ENCODE assay signal across 8 cellular contexts in the genomic region with DNA sequence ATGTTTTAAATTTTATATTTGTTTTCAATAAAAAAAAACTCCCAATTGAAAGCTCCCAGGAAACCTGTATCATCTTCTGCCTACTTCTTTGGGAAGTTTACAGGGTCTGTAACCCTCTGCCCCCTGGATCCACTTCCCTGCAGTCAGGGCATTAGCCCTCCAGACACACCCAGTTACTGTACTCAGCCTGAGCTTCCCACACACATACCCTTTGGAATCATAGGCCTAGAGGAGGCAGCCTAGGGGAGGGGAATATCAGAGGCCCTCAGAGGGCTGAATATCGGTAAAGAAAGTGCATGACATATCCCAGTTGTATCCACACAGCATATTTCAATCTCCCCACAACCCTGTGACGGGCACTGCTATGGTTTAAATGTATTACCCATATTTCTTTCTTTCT. TPM values are rescaled to one million over a fixed set of nuclear protein-coding genes. Genes with fewer than 3 reads are reported as not detected.
DNase-seq lines count a peak whose midpoint lies in the region; ATAC-seq, FAIRE-seq and TF ChIP-seq lines count a peak whose summit lies in the region.
"Not testable (repeated sequence)": the region's sequence is repeated elsewhere in the genome, so short reads cannot be mapped to it uniquely, and the experiment has no call there.
"Had no signal": no experiment of that assay in that cellular context is flagged by ENCODE, and none has a peak within 500 bp of the region (broad histone marks: within the 10 kb centered on the region; RNA-seq: fewer than 3 reads in every experiment).

No MANE protein-coding gene starts in this region.

- H4K91ac ChIP-seq in H1 (replicated peaks; ENCODE audit: insufficient read length, low read length) = not testable (repeated sequence)

- not testable (repeated sequence) for DNase-seq in A549 (ENCODE audit: low read depth in 1 of 2, low spot score in 1 of 2); GM23338 (ENCODE audit: low spot score); RWPE2 (ENCODE audit: low spot score); GM12878 (ENCODE audit: low read depth, low spot score); H1 (ENCODE audit: low read depth in 1 of 2, low spot score in 2 of 2); HepG2 (ENCODE audit: low spot score); urothelium cell line (ENCODE audit: low spot score)

- not testable (repeated sequence) for H3K4ac ChIP-seq in H1 (replicated peaks; ENCODE audit: insufficient read length, low read depth, low read length)

- H3K56ac ChIP-seq in H1 (replicated peaks; ENCODE audit: insufficient read length, low read depth, low read length) = not testable (repeated sequence)

- not testable (repeated sequence) for H3K36me3 ChIP-seq in GM23338 (ENCODE audit: insufficient read depth); RWPE2 (ENCODE audit: low read depth); GM12878 (ENCODE audit: control insufficient read depth in 2 of 2, insufficient read depth in 2 of 2, low read length in 1 of 2); H1 (ENCODE audit: control insufficient read depth in 2 of 4, insufficient read depth in 4 of 4, low read length in 3 of 4); HepG2 (replicated peaks in 1 of 2; ENCODE audit: control insufficient read depth in 1 of 2, insufficient read depth in 2 of 2, low read length in 2 of 2)

- TF ChIP-seq CTCF in A549 (IDR thresholded peaks at IDR 0.05); GM23338 (conservative IDR thresholded peaks at IDR 0.05; ENCODE audit: low read depth in 2 of 2); RWPE2 (IDR thresholded peaks at IDR 0.05; ENCODE audit: poor library complexity, severe bottlenecking); GM12878 (IDR thresholded peaks at IDR 0.05 in 2 of 3, conservative IDR thresholded peaks at IDR 0.05 in 1 of 3; ENCODE audit: control insufficient read depth in 2 of 3, extremely low read depth in 1 of 3, insufficient read depth in 1 of 3, low read depth in 3 of 3, low read length in 3 of 3); H1 (IDR thresholded peaks at IDR 0.05; ENCODE audit: control extremely low read depth in 1 of 3, insufficient read depth in 1 of 3, low read depth in 1 of 3, low read length in 3 of 3); HepG2 (CRISPR knock-in tag; IDR thresholded peaks at IDR 0.05): not testable (repeated sequence)

- H2BK15ac ChIP-seq in H1 (ENCODE audit: low read length) = not testable (repeated sequence)

- not testable (repeated sequence) for H4K20me1 ChIP-seq in GM23338 (replicated peaks; ENCODE audit: insufficient read depth); GM12878 (ENCODE audit: control insufficient read depth, insufficient read depth); H1 (replicated peaks in 1 of 2; ENCODE audit: control insufficient read depth in 1 of 2, insufficient read depth in 2 of 2, low read length in 2 of 2); HepG2 (ENCODE audit: insufficient read depth, low read length)

- H3K79me2 ChIP-seq in GM23338 (replicated peaks; ENCODE audit: insufficient read depth); GM12878 (ENCODE audit: control insufficient read depth, insufficient read depth, low read length); H1 (ENCODE audit: control insufficient read depth in 1 of 2, insufficient read depth in 2 of 2, low read length in 2 of 2); HepG2 (ENCODE audit: insufficient read depth, low read length): not testable (repeated sequence)

- not testable (repeated sequence) for H3K9me2 ChIP-seq in GM23338 (ENCODE audit: insufficient read depth)

- TF ChIP-seq POLR2A in A549 (IDR thresholded peaks at IDR 0.05; ENCODE audit: low read length); GM12878 (IDR thresholded peaks at IDR 0.05; ENCODE audit: low read depth, low read length); H1 (IDR thresholded peaks at IDR 0.05; ENCODE audit: control extremely low read depth in 1 of 2, low read depth in 2 of 2, low read length in 2 of 2); HepG2 (IDR thresholded peaks at IDR 0.05; ENCODE audit: insufficient read depth in 1 of 2, low read depth in 2 of 2, low read length in 2 of 2): not testable (repeated sequence)

- not testable (repeated sequence) for H3K4me3 ChIP-seq in A549; GM23338; RWPE2 (ENCODE audit: severe bottlenecking); GM12878; H1 (ENCODE audit: extremely low read depth in 1 of 4, insufficient read depth in 2 of 4, low read depth in 3 of 4, low read length in 4 of 4); HepG2 (replicated peaks in 1 of 3; ENCODE audit: insufficient read depth in 1 of 3, low read depth in 2 of 3, low read length in 3 of 3)

- ATAC-seq in A549 (peak; percentile 43 to 62; a peak in 2 of 6 replicates), GM23338 (peak; percentile 65), RWPE2 (ENCODE audit: low read depth) (peak; percentile 25; the same call in 1 of the 3 replicates), HepG2 (0 out of 3 replicates have a peak, but pooled peaks have one; percentile 41)
- not testable (repeated sequence) for ATAC-seq in GM12878

- BruUV-seq in GM12878 (replicated peaks; lab: Mats Ljungman, UMichigan); HepG2 (replicated peaks; lab: Mats Ljungman, UMichigan): not testable (repeated sequence)

- not testable (repeated sequence) for H3K27me3 Mint-ChIP-seq in GM23338 (ENCODE audit: insufficient read depth, low read depth, poor library complexity)

- CTCF ChIA-PET in A549 (lab: Yijun Ruan, JAX) (interaction anchor here (0.8 kb wide), 1 partner anchor 19 kb away, joined by 3 read pairs; no protein-coding TSS in a partner anchor), GM12878 (lab: Yijun Ruan, JAX) (interaction anchor here (0.8 kb wide), 1 partner anchor 28 kb away, joined by 3 read pairs; no protein-coding TSS in a partner anchor), H1 (lab: Charles Lee; ENCODE audit: partially characterized antibody) (interaction anchor here (1.0 to 1.3 kb wide), 3 partner anchors 29 to 111 kb away, joined by 3 read pairs; no protein-coding TSS in a partner anchor)
- CTCF ChIA-PET in HepG2 (lab: Yijun Ruan, JAX; ENCODE audit: low intra/inter-chr PET ratio, low total read pairs) = not testable (repeated sequence)

- RAD21 ChIA-PET in GM12878 (lab: Charles Lee; ENCODE audit: unreplicated experiment) = not testable (repeated sequence)

- not testable (repeated sequence) for H3K36me3 Mint-ChIP-seq in GM23338 (ENCODE audit: low read depth)

- H3K14ac ChIP-seq in H1 (ENCODE audit: insufficient read length) = not testable (repeated sequence)

- not testable (repeated sequence) for H3K4me2 ChIP-seq in A549; GM23338; GM12878 (ENCODE audit: control insufficient read depth, insufficient read depth); H1 (ENCODE audit: insufficient read depth in 1 of 2, low read depth in 2 of 2, low read length in 2 of 2); HepG2 (ENCODE audit: low read depth, low read length)

- not testable (repeated sequence) for H3K27me3 ChIP-seq in GM23338 (ENCODE audit: insufficient read depth); RWPE2 (ENCODE audit: insufficient read depth, poor library complexity, severe bottlenecking); GM12878 (replicated peaks in 1 of 2; ENCODE audit: control insufficient read depth in 2 of 2, insufficient read depth in 2 of 2, low read length in 1 of 2); H1 (replicated peaks in 1 of 4; ENCODE audit: control insufficient read depth in 3 of 4, extremely low read depth in 1 of 4, insufficient read depth in 3 of 4, low read length in 3 of 4); HepG2 (ENCODE audit: control insufficient read depth in 1 of 2, insufficient read depth in 2 of 2, low read length in 2 of 2)

- H3K79me1 ChIP-seq in H1 (ENCODE audit: low read depth, low read length) = not testable (repeated sequence)

- not testable (repeated sequence) for H3K4me1 Mint-ChIP-seq in GM23338

- not testable (repeated sequence) for FAIRE-seq in A549 (lab: Jason Lieb, UNC); HepG2 (lab: Jason Lieb, UNC)
- FAIRE-seq in GM12878 (lab: Jason Lieb, UNC) (peak; percentile 79), H1 (lab: Jason Lieb, UNC) (peak; percentile 68), urothelium cell line (lab: Jason Lieb, UNC) (peak; percentile 85)

- H2BK12ac ChIP-seq in H1 (ENCODE audit: low read depth, low read length) = not testable (repeated sequence)

- 70% methylated on average over 2 of the region's 2 CpGs for WGBS in A549 (ENCODE audit: missing lambda C conversion rate)
- 0% methylated on average over 2 of the region's 2 CpGs for WGBS in GM12878 (ENCODE audit: insufficient coverage, insufficient replicate concordance, low lambda C conversion rate, missing lambda C conversion rate)
- 64% methylated on average over 1 of the region's 2 CpGs; no CpG with 5 or more reads in 1 of the 2 experiments for WGBS in H1 (ENCODE audit: extremely low coverage in 1 of 2, insufficient coverage in 1 of 2, insufficient read length in 1 of 2, insufficient replicate concordance in 2 of 2, low coverage in 1 of 2, low lambda C conversion rate in 2 of 2, missing lambda C conversion rate in 1 of 2), 2 experiments
- WGBS in HepG2 (ENCODE audit: low lambda C conversion rate) = 1% methylated on average over 2 of the region's 2 CpGs

- intact Hi-C loops in GM12878 (cut with micrococcal nuclease; ENCODE audit: unreplicated experiment); HepG2 (cut with micrococcal nuclease; ENCODE audit: unreplicated experiment): not testable (repeated sequence)

- POLR2A ChIA-PET in A549 (lab: Yijun Ruan, JAX); GM12878 (lab: Charles Lee); H1 (lab: Charles Lee; ENCODE audit: partially characterized antibody); HepG2 (lab: Yijun Ruan, JAX): not testable (repeated sequence)

- H2BK20ac ChIP-seq in H1 (ENCODE audit: low read length) = not testable (repeated sequence)

- H3K18ac ChIP-seq in H1 (ENCODE audit: extremely low read depth, low read length) = not testable (repeated sequence)

- not testable (repeated sequence) for H4K5ac ChIP-seq in H1 (ENCODE audit: insufficient read length, low read depth, low read length)

- not testable (repeated sequence) for H2BK120ac ChIP-seq in H1 (replicated peaks; ENCODE audit: low read depth, low read length)

- H2AK5ac ChIP-seq in H1 (ENCODE audit: low read depth, low read length) = not testable (repeated sequence)

- H3K27ac ChIP-seq in A549; GM23338 (ENCODE audit: low read depth); RWPE2 (ENCODE audit: poor library complexity, severe bottlenecking); GM12878 (ENCODE audit: control insufficient read depth, insufficient read depth); H1 (ENCODE audit: low read depth, low read length); HepG2 (ENCODE audit: extremely low read length, insufficient read depth, low read length): not testable (repeated sequence)

- not testable (repeated sequence) for H4K8ac ChIP-seq in H1 (ENCODE audit: extremely low read depth, insufficient read depth, low read length)

- H3K4me1 ChIP-seq in A549; GM23338 (ENCODE audit: insufficient read depth); RWPE2 (ENCODE audit: insufficient read depth, poor library complexity, severe bottlenecking); GM12878 (ENCODE audit: control insufficient read depth, insufficient read depth, low read length); H1 (replicated peaks in 1 of 4; ENCODE audit: control insufficient read depth in 3 of 4, insufficient read depth in 4 of 4, low read length in 3 of 4); HepG2 (ENCODE audit: insufficient read depth, low read length): not testable (repeated sequence)

- H3K27ac Mint-ChIP-seq in GM23338 = not testable (repeated sequence)

- H3K9ac ChIP-seq in GM12878 (ENCODE audit: control insufficient read depth, insufficient read depth, low read length); H1 (replicated peaks in 1 of 4; ENCODE audit: extremely low read depth in 1 of 4, low read depth in 3 of 4, low read length in 3 of 4); HepG2 (ENCODE audit: insufficient read depth, low read depth, low read length): not testable (repeated sequence)

- not testable (repeated sequence) for H3K9me3 Mint-ChIP-seq in GM23338

- in situ Hi-C loops in GM12878 (cut with MboI); HepG2 (cut with HindIII; ENCODE audit: extremely low pct_ligation_motif_present, low pct_unique_long_range_greater_than_20kb): not testable (repeated sequence)

- not testable (repeated sequence) for H2AFZ ChIP-seq in GM23338; GM12878 (ENCODE audit: control insufficient read depth, low read depth, low read length); H1 (ENCODE audit: low read length); HepG2 (ENCODE audit: low read length)

- H3K23ac ChIP-seq in H1 (ENCODE audit: insufficient read length) = not testable (repeated sequence)

- SMC1A ChIA-PET in GM12878 (lab: Charles Lee; ENCODE audit: uncharacterized antibody, unreplicated experiment) = not testable (repeated sequence)

- H3K9me3 ChIP-seq in A549; RWPE2 (ENCODE audit: severe bottlenecking); GM12878 (replicated peaks; ENCODE audit: control insufficient read depth, insufficient read depth, low read length); H1 (ENCODE audit: insufficient read depth in 2 of 2, low read depth in 1 of 2, low read length in 1 of 2); HepG2 (ENCODE audit: low read length): not testable (repeated sequence)

- H2BK5ac ChIP-seq in H1 (ENCODE audit: low read depth, low read length) = not testable (repeated sequence)

- H3F3A ChIP-seq in GM23338 (replicated peaks; ENCODE audit: low read depth) = not testable (repeated sequence)

- not testable (repeated sequence) for H3K4me3 Mint-ChIP-seq in GM23338

- TF ChIP-seq EP300 in A549 (IDR thresholded peaks at IDR 0.05); GM12878 (IDR thresholded peaks at IDR 0.05; ENCODE audit: borderline replicate concordance in 1 of 2, control insufficient read depth in 1 of 2, low read depth in 2 of 2, low read length in 2 of 2); H1 (IDR thresholded peaks at IDR 0.05; ENCODE audit: borderline replicate concordance in 1 of 2, low read depth in 2 of 2, low read length in 2 of 2); HepG2 (IDR thresholded peaks at IDR 0.05; ENCODE audit: low read depth in 2 of 2, low read length in 2 of 2); HepG2 (CRISPR knock-in tag; IDR thresholded peaks at IDR 0.05; ENCODE audit: borderline replicate concordance): not testable (repeated sequence)

- H3K23me2 ChIP-seq in H1 (ENCODE audit: low read depth, low read length) = not testable (repeated sequence)

- TF ChIP-seq RAD21 in A549 (conservative IDR thresholded peaks at IDR 0.05 in 1 of 2, IDR thresholded peaks at IDR 0.05 in 1 of 2); GM12878 (IDR thresholded peaks at IDR 0.05; ENCODE audit: insufficient read depth, low read depth, low read length); H1 (IDR thresholded peaks at IDR 0.05 in 1 of 2, conservative IDR thresholded peaks at IDR 0.05 in 1 of 2; ENCODE audit: low read depth in 2 of 2, low read length in 2 of 2); HepG2 (CRISPR knock-in tag; IDR thresholded peaks at IDR 0.05): not testable (repeated sequence)

RNA-seq across cellular contexts. Expression of a gene that starts 56.2 kb away (rescaled TPM):
- polyA plus RNA-seq in A549 (2011; rRNA removed) (104 and 107 TPM in 2 replicates), A549 (2017; fragmentation: RNase III; extraction: RNeasy Plus Mini Kit Qiagen cat#74134 plus additional on column Dnase treatment) (12.3 to 18.7 TPM (median 14.3 TPM) in 3 replicates), GM23338 (2016; fragmentation: Nextera tagmentation; extraction: Ambion mirVana) (1.9 and 2.2 TPM in 2 replicates), GM12878 (2011; rRNA removed) (0.07 and 0.29 TPM in 2 replicates), GM12878 (2014; fragmentation: Illumina TruSeq; extraction: Trizol) (0.40 and 2.3 TPM in 2 replicates), GM12878 (2014; fragmentation: Nextera tagmentation; extraction: Ambion mirVana) (under 1 TPM; 0.42 to 0.53 TPM), GM12878 (2014; rRNA removed) (0.04 and 0.59 TPM in 2 replicates), GM12878 (2016; fragmentation: Nextera tagmentation; extraction: Ambion mirVana) (under 1 TPM; 0.27 to 0.29 TPM), H1 (2011; rRNA removed) (0.71 and 2.0 TPM in 2 replicates), HepG2 (2011; rRNA removed) (404 and 436 TPM in 2 replicates)
- polyA plus RNA-seq in A549 (2012; cell fraction: cytosol; rRNA removed) = 5.3 and 5.4 TPM in 2 replicates
- polyA plus RNA-seq in A549 (2012; cell fraction: nucleus; rRNA removed) = 4.4 and 8.1 TPM in 2 replicates
- 49.1 and 67.2 TPM in 2 replicates for polyA minus RNA-seq in A549 (2011; rRNA and poly(A)+ RNA removed)
- total RNA-seq in GM23338 (2014; rRNA removed; shearing (Covaris generic)) = 0.58 and 1.8 TPM in 2 replicates
- 4.2 TPM in 2 replicates for total RNA-seq in GM12878 (2013; cell fraction: nucleolus; rRNA removed)
- total RNA-seq in GM12878 (2014; rRNA removed) (0.17 and 0.60 TPM in 2 replicates), GM12878 (2014; rRNA removed; fragmentation: Illumina TruSeq; extraction: Trizol) (0.18 and 0.37 TPM in 2 replicates), GM12878 (2021) (0.29 and 0.41 TPM in 2 replicates), HepG2 (2016; rRNA removed; fragmentation: Illumina TruSeq; extraction: Trizol) (161 and 301 TPM in 2 replicates)
- polyA plus RNA-seq in GM12878 (2011; ENCODE audit: low read depth) = not detected
- 0.10 TPM in 1 of 2 replicates, not detected in the other for polyA plus RNA-seq in GM12878 (2011; cell fraction: cytosol; rRNA removed)
- polyA plus RNA-seq in GM12878 (2011; cell fraction: nucleus; rRNA removed) = 0.03 and 0.04 TPM in 2 replicates
- 0.15 and 0.23 TPM in 2 replicates for polyA plus RNA-seq in GM12878 (2012)
- polyA minus RNA-seq in GM12878 (2011; rRNA and poly(A)+ RNA removed) = 0.10 and 0.44 TPM in 2 replicates
- polyA minus RNA-seq in GM12878 (2011; cell fraction: cytosol; rRNA and poly(A)+ RNA removed) = 1.5 TPM in 1 of 2 replicates, not detected in the other
- 0.10 and 0.24 TPM in 2 replicates for polyA minus RNA-seq in GM12878 (2011; cell fraction: nucleus; rRNA and poly(A)+ RNA removed)
- 6.8 and 7.1 TPM in 2 replicates for total RNA-seq in H1 (2021; fragmentation: NEBNext Ultra II Directional; extraction: Animal tissue kit (Norgen Biotek cat#: 25700))
- polyA plus RNA-seq in H1 (2011; cell fraction: cytosol; rRNA removed) = 0.89 TPM
- 1.0 TPM for polyA plus RNA-seq in H1 (2011; cell fraction: nucleus; rRNA removed)
- polyA plus RNA-seq in H1 (2012, experiment 1 of 2) = 3.1 to 9.6 TPM (median 3.9 TPM) in 4 replicates
- polyA plus RNA-seq in H1 (2012, experiment 2 of 2) = 0.25 TPM
- polyA plus RNA-seq in H1 (2013, experiment 1 of 2) = 6.4 TPM
- 6.3 TPM for polyA plus RNA-seq in H1 (2013, experiment 2 of 2)
- polyA minus RNA-seq in H1 (2011; rRNA and poly(A)+ RNA removed) = 2.4 and 3.7 TPM in 2 replicates
- 3.3 TPM for polyA minus RNA-seq in H1 (2011; cell fraction: cytosol; rRNA and poly(A)+ RNA removed)
- 5.6 TPM for polyA minus RNA-seq in H1 (2011; cell fraction: nucleus; rRNA and poly(A)+ RNA removed)
- total RNA-seq in HepG2 (2016; cell fraction: cytosol; rRNA removed; fragmentation: Illumina TruSeq; extraction: Trizol; ENCODE audit: low read depth) = 38.3 and 39.3 TPM in 2 replicates
- 172 and 272 TPM in 2 replicates for total RNA-seq in HepG2 (2016; cell fraction: insoluble cytoplasmic fraction; rRNA removed; fragmentation: Illumina TruSeq; extraction: Trizol)
- 52.0 and 70.0 TPM in 2 replicates for total RNA-seq in HepG2 (2016; cell fraction: membrane; rRNA removed; fragmentation: Illumina TruSeq; extraction: Trizol)
- total RNA-seq in HepG2 (2016; cell fraction: nucleus; rRNA removed; fragmentation: Illumina TruSeq; extraction: Trizol) = 317 and 356 TPM in 2 replicates
- polyA plus RNA-seq in HepG2 (2011; cell fraction: cytosol; rRNA removed) = 141 and 281 TPM in 2 replicates
- 59.5 and 99.9 TPM in 2 replicates for polyA plus RNA-seq in HepG2 (2011; cell fraction: nucleus; rRNA removed)
- 778 and 1,175 TPM in 2 replicates for polyA plus RNA-seq in HepG2 (2012)
- 23.5 and 25.5 TPM in 2 replicates for polyA plus RNA-seq in HepG2 (2016; cell fraction: cytosol; fragmentation: Illumina TruSeq; extraction: Trizol; ENCODE audit: low read depth)
- 122 TPM in 2 replicates for polyA plus RNA-seq in HepG2 (2016; cell fraction: insoluble cytoplasmic fraction; fragmentation: Illumina TruSeq; extraction: Trizol; ENCODE audit: low read depth)
- 32.9 and 33.4 TPM in 2 replicates for polyA plus RNA-seq in HepG2 (2016; cell fraction: membrane; fragmentation: Illumina TruSeq; extraction: Trizol; ENCODE audit: low read depth)
- 310 and 322 TPM in 2 replicates for polyA plus RNA-seq in HepG2 (2016; cell fraction: nucleus; fragmentation: Illumina TruSeq; extraction: Trizol; ENCODE audit: insufficient read depth, low read depth)
- 28.8 and 207 TPM in 2 replicates for polyA minus RNA-seq in HepG2 (2011; rRNA and poly(A)+ RNA removed; ENCODE audit: low replicate concordance)
- polyA minus RNA-seq in HepG2 (2011; cell fraction: cytosol; rRNA and poly(A)+ RNA removed) = 198 and 296 TPM in 2 replicates
- 460 and 590 TPM in 2 replicates for polyA minus RNA-seq in HepG2 (2011; cell fraction: nucleus; rRNA and poly(A)+ RNA removed)
- total RNA-seq: CD8-positive, alpha-beta memory T cell had no signal
- polyA plus RNA-seq: CD8-positive, alpha-beta memory T cell had no signal
